20 cellular contexts compared by ENCODE assay signal in genomic region chr17:38461683-38462082, GRCh38.
"Had no signal": no experiment of that assay in that cellular context is flagged by ENCODE, and none has a peak within 500 bp of the region (broad histone marks: within the 10 kb centered on the region; RNA-seq: fewer than 3 reads in every experiment).

No MANE protein-coding gene starts in this region.

- H3K4me1 Mint-ChIP-seq: activated naive CD8-positive, alpha-beta T cell treated with anti-CD3 and anti-CD28 coated beads, Interleukin-2, amount 50 U/mL, for 24 hours; memory B cell; natural killer cell; stimulated activated effector memory CD8-positive, alpha-beta T cell treated with anti-CD3 and anti-CD28 coated beads, Interleukin-12 subunit alpha, Interleukin-12 subunit beta, amount 100 ng/mL, for 72 hours had no signal

- H2AFZ ChIP-seq: hepatocyte had no signal

- H3K9me3 ChIP-seq: gastrocnemius medialis, psoas muscle, right lobe of liver, thyroid gland had no signal

- H3K4me1 ChIP-seq: right lobe of liver had no signal

- DNase-seq: activated naive CD4-positive, alpha-beta T cell; activated naive CD8-positive, alpha-beta T cell treated with anti-CD3 and anti-CD28 coated beads, Interleukin-2, amount 50 U/mL, for 24 hours; aorta; effector memory CD8-positive, alpha-beta T cell; gastrocnemius medialis; natural killer cell; occipital lobe; psoas muscle; stimulated activated CD4-positive, alpha-beta T cell treated with anti-CD3 and anti-CD28 coated beads, Interleukin-12 subunit alpha, Interleukin-12 subunit beta, amount 100 ng/mL, for 4 hours; thyroid gland had no signal

- H3K4me3 Mint-ChIP-seq: activated naive CD8-positive, alpha-beta T cell treated with anti-CD3 and anti-CD28 coated beads, Interleukin-2, amount 50 U/mL, for 24 hours; activated T-helper 1 cell treated with anti-CD3 and anti-CD28 coated beads, Interleukin-12 subunit alpha, Interleukin-12 subunit beta, Interleukin-2, Interleukin-4 antibody, amounts not matched to agents 30 ng/mL and 10 ng/mL and 1 ng/mL, durations not matched to agents 14 hours and 24 hours and 36 hours; dendritic cell treated with granulocyte-macrophage colony-stimulating factor and Interleukin-4, amounts not matched to agents 40 ng/mL and 50 ng/mL, for 4 days; effector memory CD8-positive, alpha-beta T cell; memory B cell; natural killer cell; stimulated activated effector memory CD8-positive, alpha-beta T cell treated with anti-CD3 and anti-CD28 coated beads, Interleukin-12 subunit alpha, Interleukin-12 subunit beta, amount 100 ng/mL, for 72 hours; T-helper 2 cell treated with Interferon-gamma antibody and Interleukin-4, amounts not matched to agents 5 μg/mL and 100 μg/mL, for 36 hours had no signal

- H3K36me3 Mint-ChIP-seq: memory B cell; natural killer cell; stimulated activated effector memory CD8-positive, alpha-beta T cell treated with anti-CD3 and anti-CD28 coated beads, Interleukin-12 subunit alpha, Interleukin-12 subunit beta, amount 100 ng/mL, for 72 hours had no signal

- H3K4me3 ChIP-seq: gastrocnemius medialis, hepatocyte, psoas muscle, right lobe of liver, thyroid gland had no signal

- H3K27ac ChIP-seq: gastrocnemius medialis, hepatocyte, psoas muscle, right lobe of liver, thyroid gland had no signal

- H3K4me2 ChIP-seq: hepatocyte had no signal

- H3K9me3 Mint-ChIP-seq: activated naive CD8-positive, alpha-beta T cell treated with anti-CD3 and anti-CD28 coated beads, Interleukin-2, amount 50 U/mL, for 24 hours; activated T-helper 1 cell treated with anti-CD3 and anti-CD28 coated beads, Interleukin-12 subunit alpha, Interleukin-12 subunit beta, Interleukin-2, Interleukin-4 antibody, amounts not matched to agents 30 ng/mL and 10 ng/mL and 1 ng/mL, durations not matched to agents 14 hours and 24 hours and 36 hours; dendritic cell treated with granulocyte-macrophage colony-stimulating factor and Interleukin-4, amounts not matched to agents 40 ng/mL and 50 ng/mL, for 4 days; effector memory CD8-positive, alpha-beta T cell; memory B cell; natural killer cell; stimulated activated effector memory CD8-positive, alpha-beta T cell treated with anti-CD3 and anti-CD28 coated beads, Interleukin-12 subunit alpha, Interleukin-12 subunit beta, amount 100 ng/mL, for 72 hours; T-helper 2 cell treated with Interferon-gamma antibody and Interleukin-4, amounts not matched to agents 5 μg/mL and 100 μg/mL, for 36 hours had no signal

- H3K27me3 ChIP-seq: gastrocnemius medialis, hepatocyte, right lobe of liver, thyroid gland had no signal

- H3K27me3 Mint-ChIP-seq: activated naive CD8-positive, alpha-beta T cell treated with anti-CD3 and anti-CD28 coated beads, Interleukin-2, amount 50 U/mL, for 24 hours; dendritic cell treated with granulocyte-macrophage colony-stimulating factor and Interleukin-4, amounts not matched to agents 40 ng/mL and 50 ng/mL, for 4 days had no signal

- FAIRE-seq: keratinocyte had no signal

- ATAC-seq: activated CD4-positive, CD25-positive, alpha-beta regulatory T cell treated with anti-CD3 and anti-CD28 coated beads, Interleukin-2, amount 50 U/mL, for 24 hours; activated naive CD8-positive, alpha-beta T cell treated with anti-CD3 and anti-CD28 coated beads, Interleukin-2, amount 50 U/mL, for 24 hours; effector memory CD8-positive, alpha-beta T cell; gastrocnemius medialis; left lobe of liver; natural killer cell; psoas muscle; right lobe of liver; stimulated activated effector memory CD8-positive, alpha-beta T cell treated with anti-CD3 and anti-CD28 coated beads, Interleukin-12 subunit alpha, Interleukin-12 subunit beta, amount 100 ng/mL, for 72 hours had no signal

- H3K27ac Mint-ChIP-seq: activated naive CD8-positive, alpha-beta T cell treated with anti-CD3 and anti-CD28 coated beads, Interleukin-2, amount 50 U/mL, for 24 hours; activated T-helper 1 cell treated with anti-CD3 and anti-CD28 coated beads, Interleukin-12 subunit alpha, Interleukin-12 subunit beta, Interleukin-2, Interleukin-4 antibody, amounts not matched to agents 30 ng/mL and 10 ng/mL and 1 ng/mL, durations not matched to agents 14 hours and 24 hours and 36 hours; dendritic cell treated with granulocyte-macrophage colony-stimulating factor and Interleukin-4, amounts not matched to agents 40 ng/mL and 50 ng/mL, for 4 days; effector memory CD8-positive, alpha-beta T cell; memory B cell; natural killer cell; stimulated activated effector memory CD8-positive, alpha-beta T cell treated with anti-CD3 and anti-CD28 coated beads, Interleukin-12 subunit alpha, Interleukin-12 subunit beta, amount 100 ng/mL, for 72 hours; T-helper 2 cell treated with Interferon-gamma antibody and Interleukin-4, amounts not matched to agents 5 μg/mL and 100 μg/mL, for 36 hours had no signal

- H3K36me3 ChIP-seq: right lobe of liver had no signal
